15 cellular contexts compared by ENCODE assay signal in genomic region chrX:108267561-108267960, GRCh38.
DNase-seq lines count a peak whose midpoint lies in the region; ATAC-seq, FAIRE-seq and TF ChIP-seq lines count a peak whose summit lies in the region.
"Had no signal": no experiment of that assay in that cellular context is flagged by ENCODE, and none has a peak within 500 bp of the region (broad histone marks: within the 10 kb centered on the region; RNA-seq: fewer than 3 reads in every experiment).

No MANE protein-coding gene starts in this region.

- peak; percentile 72 for FAIRE-seq in A549 (lab: Jason Lieb, UNC)
- FAIRE-seq: GM12878, GM18507 had no signal

- H3K4me2 ChIP-seq in A549 (no peak overlapping the region), mammary epithelial cell (ENCODE audit: insufficient read depth, low read depth, low read length) (no peak overlapping the region)
- H3K4me2 ChIP-seq: BLaER1 treated with 17β-estradiol and CSF1 and Interleukin-3, amounts not matched to agents 10 nM and 100 nM had no signal

- no TSS peak for BruUV-seq in mammary epithelial cell (replicated peaks; lab: Mats Ljungman, UMichigan)

- POLR2A ChIA-PET in A549 (lab: Yijun Ruan, JAX), result no interaction called here

- no peak overlapping the region for H2AFZ ChIP-seq in mammary epithelial cell (ENCODE audit: low read depth, low read length)
- H2AFZ ChIP-seq: GM23248 had no signal

- H3K36me3 ChIP-seq in mammary epithelial cell (ENCODE audit: insufficient read depth, low read length) (no peaks in the 10 kb centered on the region), tibial nerve (no peaks in the 10 kb centered on the region)
- H3K36me3 ChIP-seq: BLaER1 treated with 17β-estradiol and CSF1 and Interleukin-3, amounts not matched to agents 10 nM and 100 nM had no signal

- intact Hi-C loops in mammary epithelial cell (cut with micrococcal nuclease), result no loop called here

- TF ChIP-seq POLR2A in A549 (IDR thresholded peaks at IDR 0.05; ENCODE audit: low read length), result no peak
- TF ChIP-seq POLR2A in tibial nerve (IDR thresholded peaks at IDR 0.05), result no peak

- CTCF ChIA-PET in A549 (lab: Yijun Ruan, JAX) (no interaction called here), mammary epithelial cell (lab: Charles Lee; ENCODE audit: low non-redundant PET) (no interaction called here)

- in situ Hi-C loops in mammary epithelial cell (cut with MboI; ENCODE audit: low sequenced_read_pairs in 2 of 2), result no loop called here

- H3K9me3 ChIP-seq in A549 (no peaks in the 10 kb centered on the region), mammary epithelial cell (replicated peaks; ENCODE audit: insufficient read depth, low read length) (no peaks in the 10 kb centered on the region), tibial nerve (no peaks in the 10 kb centered on the region)

- DNase-seq in A549 (ENCODE audit: low read depth in 1 of 2, low spot score in 1 of 2) (no peak), OCI-M1 (lab: John Stamatoyannopoulos, UW) (peak; percentile 4), epithelial cell of prostate (ENCODE audit: low read depth, low spot score) (no peak), iris pigment epithelial cell (ENCODE audit: low read depth) (peak; percentile 51), mammary epithelial cell (no peak), AG20443 (ENCODE audit: low spot score) (no peak), tibial nerve (ENCODE audit: low spot score in 2 of 2) (no peak)
- DNase-seq: CD4-positive, CD25-positive, alpha-beta regulatory T cell; DMS53; GM23248 had no signal

- H3K27ac ChIP-seq in A549, result no peak overlapping the region
- peak overlapping the region; percentile 88 for H3K27ac ChIP-seq in epithelial cell of prostate
- no peak overlapping the region for H3K27ac ChIP-seq in mammary epithelial cell (ENCODE audit: insufficient read depth, low read depth, low read length)
- H3K27ac ChIP-seq in tibial nerve, result no peak overlapping the region
- H3K27ac ChIP-seq: 22Rv1; BLaER1 treated with 17β-estradiol and CSF1 and Interleukin-3, amounts not matched to agents 10 nM and 100 nM; GM23248 had no signal

- no peak overlapping the region for H3K9ac ChIP-seq in mammary epithelial cell (ENCODE audit: insufficient read depth, low read length)
- H3K9ac ChIP-seq: BLaER1 treated with 17β-estradiol and CSF1 and Interleukin-3, amounts not matched to agents 10 nM and 100 nM; GM23248 had no signal

- ATAC-seq in A549 (no peak), GM21619 (IDR thresholded peaks at IDR 0.05; ENCODE audit: unreplicated experiment) (no peak)
- ATAC-seq: GM12878 had no signal

- H3K4me3 ChIP-seq in A549 (no peak overlapping the region), mammary epithelial cell (replicated peaks in 1 of 3; ENCODE audit: insufficient read depth in 1 of 3, low read depth in 2 of 3, low read length in 3 of 3) (no peak overlapping the region), tibial nerve (no peak overlapping the region)
- H3K4me3 ChIP-seq: BLaER1 treated with 17β-estradiol and CSF1 and Interleukin-3, amounts not matched to agents 10 nM and 100 nM; GM12878; GM23248 had no signal

- TF ChIP-seq CTCF in A549 (IDR thresholded peaks at IDR 0.05) (no peak), mammary epithelial cell (conservative IDR thresholded peaks at IDR 0.05 in 1 of 2, IDR thresholded peaks at IDR 0.05 in 1 of 2; ENCODE audit: extremely low read depth in 1 of 2, insufficient read depth in 1 of 2, low read depth in 1 of 2, low read length in 2 of 2) (no peak), tibial nerve (IDR thresholded peaks at IDR 0.05) (no peak)

- no peak for TF ChIP-seq RAD21 in A549 (conservative IDR thresholded peaks at IDR 0.05 in 1 of 2, IDR thresholded peaks at IDR 0.05 in 1 of 2)

- TF ChIP-seq EP300 in A549 (IDR thresholded peaks at IDR 0.05) (no peak), tibial nerve (IDR thresholded peaks at IDR 0.05) (no peak)

- no peaks in the 10 kb centered on the region for H4K20me1 ChIP-seq in mammary epithelial cell (ENCODE audit: insufficient read depth, low read length)

- 31% methylated on average over 2 of the region's 2 CpGs for WGBS in A549 (ENCODE audit: missing lambda C conversion rate)
- 42% methylated on average over 2 of the region's 2 CpGs for WGBS in mammary epithelial cell (ENCODE audit: low coverage, missing lambda C conversion rate)
- WGBS in tibial nerve, 2 donors, result 24 to 36% methylated on average over 2 of the region's 2 CpGs

- H3K79me2 ChIP-seq in mammary epithelial cell (ENCODE audit: insufficient read depth, low read length), result no peaks in the 10 kb centered on the region

- dilution Hi-C loops in mammary epithelial cell (cut with HindIII; ENCODE audit: low sequenced_read_pairs), result loop anchor here (5.0 kb wide), 1 partner anchor 40 kb away; no protein-coding TSS in a partner anchor

- H3K27me3 ChIP-seq in mammary epithelial cell (ENCODE audit: insufficient read depth, low read length) (no peaks in the 10 kb centered on the region), tibial nerve (no peaks in the 10 kb centered on the region)

- H3K4me1 ChIP-seq in A549 (peaks cover 19% of the 10 kb centered on the region; the same call in 1 of the 3 replicates), mammary epithelial cell (ENCODE audit: insufficient read depth, low read length) (peaks cover 45% of the 10 kb centered on the region), tibial nerve (no peaks in the 10 kb centered on the region)

TF ChIP-seq in A549, 52 proteins besides CTCF, POLR2A, EP300 and RAD21:
- TF ChIP-seq KDM5A (IDR thresholded peaks at IDR 0.05) (no peak), CHD4 (IDR thresholded peaks at IDR 0.05; ENCODE audit: borderline replicate concordance) (no peak), ESRRA (IDR thresholded peaks at IDR 0.05; ENCODE audit: borderline replicate concordance, low read length) (no peak), USF2 (IDR thresholded peaks at IDR 0.05) (no peak), HOXB13 (CRISPR knock-in tag; IDR thresholded peaks at IDR 0.05; ENCODE audit: low read depth) (no peak), SREBF2 (IDR thresholded peaks at IDR 0.05) (no peak), CBX8 (IDR thresholded peaks at IDR 0.05) (no peak), HOXB5 (CRISPR knock-in tag; IDR thresholded peaks at IDR 0.05) (no peak), MAZ (IDR thresholded peaks at IDR 0.05; ENCODE audit: borderline replicate concordance, low read depth, low read length) (no peak), HDAC2 (IDR thresholded peaks at IDR 0.05) (no peak)
- TF ChIP-seq, protein P1, sequence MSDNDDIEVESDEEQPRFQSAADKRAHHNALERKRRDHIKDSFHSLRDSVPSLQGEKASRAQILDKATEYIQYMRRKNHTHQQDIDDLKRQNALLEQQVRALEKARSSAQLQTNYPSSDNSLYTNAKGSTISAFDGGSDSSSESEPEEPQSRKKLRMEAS (IDR thresholded peaks at IDR 0.05), result no peak

Comparison
In these comparisons a context has a peak if more than half of its experiments do, and no peak if none do; other contexts are left out.
1. DNase-seq: peak in OCI-M1 (single experiment) and iris pigment epithelial cell (single experiment); none in A549 (0 of 2), epithelial cell of prostate (single experiment), mammary epithelial cell (single experiment), AG20443 (single experiment) and tibial nerve (0 of 2).